Comparison of ENCODE assay signal across 1 cellular context in the genomic region with DNA sequence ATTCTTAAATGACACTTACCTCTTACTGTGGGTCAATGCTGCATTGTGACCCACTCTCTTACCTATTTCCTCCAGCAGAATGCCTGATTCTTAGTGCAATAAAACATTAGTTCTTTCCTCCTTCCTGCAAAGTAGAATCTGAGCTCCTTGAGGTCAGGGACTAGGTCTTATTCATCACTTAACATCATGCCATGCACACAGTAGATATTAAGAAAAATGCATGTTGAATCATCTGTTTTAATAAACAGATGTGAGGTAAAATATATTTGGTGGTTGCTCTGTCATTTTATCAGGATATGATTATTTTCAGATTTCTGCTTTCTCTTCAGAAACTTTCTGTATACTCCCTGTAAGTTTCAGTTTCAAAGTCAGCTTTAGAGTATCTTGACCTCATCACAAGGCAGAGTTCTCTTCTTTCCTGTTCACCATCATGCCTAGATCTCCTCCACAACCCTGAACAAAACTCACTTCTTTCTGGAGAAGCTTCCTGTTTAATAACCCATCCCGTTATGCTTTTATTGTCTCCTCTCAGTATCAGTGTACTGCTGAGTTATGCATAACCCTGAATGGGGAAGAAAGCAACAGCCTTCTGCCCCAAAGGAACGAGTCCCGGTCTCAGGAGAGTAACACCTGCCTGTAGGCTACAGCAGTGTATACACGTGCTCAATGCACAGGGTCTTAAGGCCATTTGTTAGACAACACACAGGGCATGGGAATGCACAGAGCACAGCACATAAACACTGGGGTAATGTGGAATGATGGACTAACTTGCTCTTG.
TF ChIP-seq lines count a peak whose summit lies in the region.

No MANE protein-coding gene starts in this region.

TF ChIP-seq in HepG2, 621 proteins besides CTCF, POLR2A, EP300 and RAD21 (continued from another document and continues in another):
- TF ChIP-seq ZNF687 (CRISPR knock-in tag; IDR thresholded peaks at IDR 0.05) (no peak), JARID2 (CRISPR knock-in tag; IDR thresholded peaks at IDR 0.05; ENCODE audit: insufficient replicate concordance) (no peak), ZNF317 (CRISPR knock-in tag; IDR thresholded peaks at IDR 0.05) (no peak), ZNF275 (CRISPR knock-in tag; IDR thresholded peaks at IDR 0.05; ENCODE audit: borderline replicate concordance) (no peak), ZNF562 (CRISPR knock-in tag; IDR thresholded peaks at IDR 0.05; ENCODE audit: borderline replicate concordance) (no peak), BATF2 (CRISPR knock-in tag; IDR thresholded peaks at IDR 0.05) (no peak), RAD51 (IDR thresholded peaks at IDR 0.05; ENCODE audit: borderline replicate concordance) (no peak), ZFP37 (CRISPR knock-in tag; IDR thresholded peaks at IDR 0.05; ENCODE audit: borderline replicate concordance) (peak; percentile 68; the same call in 1 of the 2 replicates), NFE2 (CRISPR knock-in tag; IDR thresholded peaks at IDR 0.05) (no peak), BORCS8-MEF2B (CRISPR knock-in tag; IDR thresholded peaks at IDR 0.05) (no peak), ZNF34 (CRISPR knock-in tag; IDR thresholded peaks at IDR 0.05; ENCODE audit: borderline replicate concordance) (no peak), EED (CRISPR knock-in tag; IDR thresholded peaks at IDR 0.05) (no peak), GABPB1 (CRISPR knock-in tag; IDR thresholded peaks at IDR 0.05) (no peak), TEAD2 (CRISPR knock-in tag; IDR thresholded peaks at IDR 0.05) (no peak), ZNF772 (CRISPR knock-in tag; IDR thresholded peaks at IDR 0.05) (no peak), ZFY (CRISPR knock-in tag; IDR thresholded peaks at IDR 0.05) (peak; percentile 41; the same call in 1 of the 2 replicates), RERE (CRISPR knock-in tag; IDR thresholded peaks at IDR 0.05; ENCODE audit: low read depth) (no peak), NR2F2 (IDR thresholded peaks at IDR 0.05; ENCODE audit: borderline replicate concordance, low read depth) (no peak), KLF16 (CRISPR knock-in tag; IDR thresholded peaks at IDR 0.05) (peak in 1 of 2 experiments; percentile 16; a peak in 1 of 4 replicates), ZNF263 (CRISPR knock-in tag; IDR thresholded peaks at IDR 0.05) (no peak), RXRA (CRISPR knock-in tag; IDR thresholded peaks at IDR 0.05) (no peak), ZNF407 (CRISPR knock-in tag; IDR thresholded peaks at IDR 0.05; ENCODE audit: not compliant biosample characterization) (no peak), ZNF790 (CRISPR knock-in tag; IDR thresholded peaks at IDR 0.05; ENCODE audit: borderline replicate concordance) (no peak; the same call in 1 of the 2 replicates), ARID2 (CRISPR knock-in tag; IDR thresholded peaks at IDR 0.05; ENCODE audit: borderline replicate concordance) (0 out of 2 replicates have a peak, but pooled peaks have one; percentile 19), ZNF572 (CRISPR knock-in tag; IDR thresholded peaks at IDR 0.05) (no peak), CENPX (CRISPR knock-in tag; IDR thresholded peaks at IDR 0.05) (no peak)
- TF ChIP-seq, protein P1, sequence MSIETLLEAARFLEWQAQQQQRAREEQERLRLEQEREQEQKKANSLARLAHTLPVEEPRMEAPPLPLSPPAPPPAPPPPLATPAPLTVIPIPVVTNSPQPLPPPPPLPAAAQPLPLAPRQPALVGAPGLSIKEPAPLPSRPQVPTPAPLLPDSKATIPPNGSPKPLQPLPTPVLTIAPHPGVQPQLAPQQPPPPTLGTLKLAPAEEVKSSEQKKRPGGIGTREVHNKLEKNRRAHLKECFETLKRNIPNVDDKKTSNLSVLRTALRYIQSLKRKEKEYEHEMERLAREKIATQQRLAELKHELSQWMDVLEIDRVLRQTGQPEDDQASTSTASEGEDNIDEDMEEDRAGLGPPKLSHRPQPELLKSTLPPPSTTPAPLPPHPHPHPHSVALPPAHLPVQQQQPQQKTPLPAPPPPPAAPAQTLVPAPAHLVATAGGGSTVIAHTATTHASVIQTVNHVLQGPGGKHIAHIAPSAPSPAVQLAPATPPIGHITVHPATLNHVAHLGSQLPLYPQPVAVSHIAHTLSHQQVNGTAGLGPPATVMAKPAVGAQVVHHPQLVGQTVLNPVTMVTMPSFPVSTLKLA (IDR thresholded peaks at IDR 0.05), result peak; percentile 66
- TF ChIP-seq, protein P2, sequence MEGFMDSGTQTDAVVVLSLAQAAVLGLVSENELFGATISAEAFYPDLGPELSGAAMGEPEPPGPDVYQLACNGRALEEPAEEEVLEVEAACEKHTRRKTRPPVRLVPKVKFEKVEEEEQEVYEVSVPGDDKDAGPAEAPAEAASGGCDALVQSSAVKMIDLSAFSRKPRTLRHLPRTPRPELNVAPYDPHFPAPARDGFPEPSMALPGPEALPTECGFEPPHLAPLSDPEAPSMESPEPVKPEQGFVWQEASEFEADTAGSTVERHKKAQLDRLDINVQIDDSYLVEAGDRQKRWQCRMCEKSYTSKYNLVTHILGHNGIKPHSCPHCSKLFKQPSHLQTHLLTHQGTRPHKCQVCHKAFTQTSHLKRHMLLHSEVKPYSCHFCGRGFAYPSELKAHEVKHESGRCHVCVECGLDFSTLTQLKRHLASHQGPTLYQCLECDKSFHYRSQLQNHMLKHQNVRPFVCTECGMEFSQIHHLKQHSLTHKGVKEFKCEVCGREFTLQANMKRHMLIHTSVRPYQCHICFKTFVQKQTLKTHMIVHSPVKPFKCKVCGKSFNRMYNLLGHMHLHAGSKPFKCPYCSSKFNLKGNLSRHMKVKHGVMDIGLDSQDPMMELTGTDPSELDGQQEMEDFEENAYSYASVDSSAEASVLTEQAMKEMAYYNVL (CRISPR knock-in tag; IDR thresholded peaks at IDR 0.05; ENCODE audit: borderline replicate concordance), result peak; percentile 55; the same call in 1 of the 2 replicates
